ENCODE assay signal across 24 cellular contexts in the genomic region with DNA sequence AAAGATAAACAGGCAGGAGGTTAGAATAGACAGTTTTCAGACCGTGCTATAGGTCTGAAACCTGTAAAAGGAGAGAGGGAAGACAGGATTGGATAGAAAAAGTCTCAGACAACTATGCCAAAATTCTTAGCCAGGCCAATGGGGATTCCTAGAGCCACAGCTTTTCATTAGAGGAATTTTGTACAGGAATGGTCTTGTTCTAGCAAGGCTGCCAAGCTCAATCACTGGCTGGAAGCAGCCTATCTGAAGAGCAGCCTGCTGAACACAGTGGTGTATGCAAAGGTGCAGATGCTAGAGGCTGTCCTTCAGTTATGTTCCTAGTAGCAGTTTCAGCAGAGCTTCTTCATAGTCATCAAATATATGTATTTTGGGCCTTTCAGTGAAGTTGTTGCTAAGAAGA.
"Had no signal": no experiment of that assay in that cellular context is flagged by ENCODE, and none has a peak within 500 bp of the region (broad histone marks: within the 10 kb centered on the region; RNA-seq: fewer than 3 reads in every experiment).

No MANE protein-coding gene starts in this region.

- H3K27ac Mint-ChIP-seq: endodermal cell; memory B cell; natural killer cell; stimulated activated effector memory CD8-positive, alpha-beta T cell treated with anti-CD3 and anti-CD28 coated beads, Interleukin-12 subunit alpha, Interleukin-12 subunit beta, amount 100 ng/mL, for 72 hours had no signal

- H3K9me3 Mint-ChIP-seq: endodermal cell had no signal

- H3K4me3 ChIP-seq: dorsolateral prefrontal cortex, esophagus muscularis mucosa, heart right ventricle, left ventricle myocardium inferior, lower lobe of right lung, prostate gland, sigmoid colon, testis, tibial artery, upper lobe of left lung had no signal

- H3K27ac ChIP-seq: dorsolateral prefrontal cortex, esophagus muscularis mucosa, heart right ventricle, left ventricle myocardium inferior, lower lobe of right lung, prostate gland, sigmoid colon, testis, tibial artery, upper lobe of left lung had no signal

- H3K9me3 ChIP-seq: esophagus muscularis mucosa, heart right ventricle, left ventricle myocardium inferior, lower lobe of right lung, prostate gland, sigmoid colon, testis, tibial artery, upper lobe of left lung had no signal

- H3K4me1 Mint-ChIP-seq: memory B cell; natural killer cell; stimulated activated effector memory CD8-positive, alpha-beta T cell treated with anti-CD3 and anti-CD28 coated beads, Interleukin-12 subunit alpha, Interleukin-12 subunit beta, amount 100 ng/mL, for 72 hours had no signal

- H3K4me1 ChIP-seq: esophagus muscularis mucosa, heart right ventricle, left ventricle myocardium inferior, lower lobe of right lung, prostate gland, sigmoid colon, testis, tibial artery, upper lobe of left lung had no signal

- ATAC-seq: heart right ventricle; left colon; lower lobe of right lung; natural killer cell; right cardiac atrium; stimulated activated effector memory CD8-positive, alpha-beta T cell treated with anti-CD3 and anti-CD28 coated beads, Interleukin-12 subunit alpha, Interleukin-12 subunit beta, amount 100 ng/mL, for 72 hours; stimulated activated naive CD8-positive, alpha-beta T cell treated with anti-CD3 and anti-CD28 coated beads, Interleukin-15, Interleukin-2, amounts not matched to agents 100 U/mL and 50 U/mL, for 24 hours had no signal

- H3K4me3 Mint-ChIP-seq: endodermal cell; memory B cell; natural killer cell; stimulated activated effector memory CD8-positive, alpha-beta T cell treated with anti-CD3 and anti-CD28 coated beads, Interleukin-12 subunit alpha, Interleukin-12 subunit beta, amount 100 ng/mL, for 72 hours had no signal

- H3K27me3 ChIP-seq: dorsolateral prefrontal cortex, esophagus muscularis mucosa, heart right ventricle, sigmoid colon, testis, tibial artery, upper lobe of left lung had no signal

- DNase-seq: effector CD8-positive, alpha-beta T cell; endodermal cell; glutamatergic neuron; heart right ventricle; hippocampal formation; kidney glomerular epithelial cell; left colon; left ventricle myocardium inferior; lower lobe of right lung; natural killer cell; right cardiac atrium; sigmoid colon; stimulated activated CD4-positive, alpha-beta T cell treated with anti-CD3 and anti-CD28 coated beads, Interleukin-2, amount 100 ng/mL, for 24 hours; stimulated activated CD4-positive, alpha-beta T cell treated with anti-CD3 and anti-CD28 coated beads, Interleukin-4, amount 100 ng/mL, for 24 hours; stimulated activated naive CD8-positive, alpha-beta T cell treated with anti-CD3 and anti-CD28 coated beads, Interleukin-15, Interleukin-2, amounts not matched to agents 100 U/mL and 50 U/mL, for 24 hours; substantia nigra; testis; tibial artery; upper lobe of left lung had no signal

- H3K36me3 ChIP-seq: esophagus muscularis mucosa, heart right ventricle, left ventricle myocardium inferior, lower lobe of right lung, prostate gland, sigmoid colon, tibial artery, upper lobe of left lung had no signal

- H3K36me3 Mint-ChIP-seq: memory B cell; natural killer cell; stimulated activated effector memory CD8-positive, alpha-beta T cell treated with anti-CD3 and anti-CD28 coated beads, Interleukin-12 subunit alpha, Interleukin-12 subunit beta, amount 100 ng/mL, for 72 hours had no signal

- H3K27me3 Mint-ChIP-seq: memory B cell had no signal
